8 cellular contexts compared by ENCODE assay signal in genomic region chr19:37654525-37654832, GRCh38. TPM values are rescaled to one million over a fixed set of nuclear protein-coding genes. Genes with fewer than 3 reads are reported as not detected.
DNase-seq lines count a peak whose midpoint lies in the region; ATAC-seq, FAIRE-seq and TF ChIP-seq lines count a peak whose summit lies in the region.

No MANE protein-coding gene starts in this region.

- CTCF ChIA-PET in CD8-positive, alpha-beta T cell (lab: Charles Lee) = no interaction called here

- H3K36me3 ChIP-seq in CD8-positive, alpha-beta T cell (ENCODE audit: insufficient read depth, low read length) = no peaks in the 10 kb centered on the region

- POLR2A ChIA-PET in CD8-positive, alpha-beta T cell (lab: Charles Lee) = interaction anchor here (0.9 to 2.2 kb wide), 2 partner anchors 59 to 105 kb away, joined by 4 to 7 read pairs; partner anchors contain the start of genes ZNF540 and ZNF571

- H3K9me3 Mint-ChIP-seq in CD8-positive, alpha-beta T cell = no peaks in the 10 kb centered on the region
- H3K9me3 Mint-ChIP-seq in neural crest cell = peaks cover 8% of the 10 kb centered on the region

- H3K4me3 Mint-ChIP-seq in CD8-positive, alpha-beta T cell = peak overlapping the region; percentile 95
- peak overlapping the region; percentile 93 for H3K4me3 Mint-ChIP-seq in neural crest cell

- TF ChIP-seq CTCF in CD8-positive, alpha-beta T cell (IDR thresholded peaks at IDR 0.05) = no peak
- no peak for TF ChIP-seq CTCF in epithelial cell of proximal tubule (conservative IDR thresholded peaks at IDR 0.05; ENCODE audit: low read depth, low read length)
- no peak for TF ChIP-seq CTCF in neural crest cell (conservative IDR thresholded peaks at IDR 0.05)

- intact Hi-C loops in CD8-positive, alpha-beta T cell (cut with DNase I, micrococcal nuclease) = loop anchor here (2.0 to 10.0 kb wide), 5 partner anchors 38 to 340 kb away; partner anchors contain the start of genes ZNF527 (in 1 of the 2), ZNF573 (in 1 of the 2) and ZNF793 (in 1 of the 2)
- intact Hi-C loops in left colon (cut with DNase I, micrococcal nuclease) = loop anchor here in 1 of 2 donors (10.0 kb wide), 1 partner anchor 60 kb away; the partner anchor contains the start of genes ZNF540 and ZNF571

- no peak for DNase-seq in CD8-positive, alpha-beta T cell
- DNase-seq in SK-MEL-5 (ENCODE audit: low read depth, low spot score) = peak; percentile 19
- no peak for DNase-seq in epithelial cell of proximal tubule (ENCODE audit: low read depth)
- no peak for DNase-seq in neural crest cell (ENCODE audit: low read depth, low spot score)
- no peak for DNase-seq in left colon
- no peak for DNase-seq in activated CD4-positive, CD25-positive, alpha-beta regulatory T cell (lab: John Stamatoyannopoulos, UW)
- DNase-seq in RCC 7860 (ENCODE audit: low spot score) = no peak

- H3K27me3 ChIP-seq in CD8-positive, alpha-beta T cell (ENCODE audit: insufficient read depth, low read length) = no peaks in the 10 kb centered on the region

- H3K27ac Mint-ChIP-seq in CD8-positive, alpha-beta T cell = peak overlapping the region; percentile 96
- peak overlapping the region; percentile 98 for H3K27ac Mint-ChIP-seq in neural crest cell (ENCODE audit: unreplicated experiment)

- in situ Hi-C loops in SK-MEL-5 (cut with HindIII; ENCODE audit: low pct_unique_long_range_greater_than_20kb, low sequenced_read_pairs) = no loop called here

- peak overlapping the region; percentile 81 for H3K4me3 ChIP-seq in CD8-positive, alpha-beta T cell (ENCODE audit: low read depth, low read length)
- peak overlapping the region; percentile 72 for H3K4me3 ChIP-seq in epithelial cell of proximal tubule (ENCODE audit: low read depth, low read length)

- no peak for FAIRE-seq in RCC 7860 (lab: Jason Lieb, UNC)

- no peaks in the 10 kb centered on the region for H3K27me3 Mint-ChIP-seq in CD8-positive, alpha-beta T cell (ENCODE audit: low read depth)
- no peaks in the 10 kb centered on the region for H3K27me3 Mint-ChIP-seq in neural crest cell (ENCODE audit: low read depth)

- peaks cover 27% of the 10 kb centered on the region for H3K36me3 Mint-ChIP-seq in CD8-positive, alpha-beta T cell
- peaks cover 38% of the 10 kb centered on the region for H3K36me3 Mint-ChIP-seq in neural crest cell (ENCODE audit: low read depth)

- no peak for ATAC-seq in CD8-positive, alpha-beta T cell
- ATAC-seq in HG02870 (IDR thresholded peaks at IDR 0.05; ENCODE audit: unreplicated experiment) = peak; percentile 25
- no peak for ATAC-seq in left colon

- H3K9me3 ChIP-seq in CD8-positive, alpha-beta T cell (ENCODE audit: low read length) = no peaks in the 10 kb centered on the region

- peaks cover 38% of the 10 kb centered on the region for H3K4me1 Mint-ChIP-seq in CD8-positive, alpha-beta T cell (ENCODE audit: low read depth)
- H3K4me1 Mint-ChIP-seq in neural crest cell = peaks cover 34% of the 10 kb centered on the region

- H3K4me1 ChIP-seq in CD8-positive, alpha-beta T cell (ENCODE audit: insufficient read depth, low read length) = peaks cover 12% of the 10 kb centered on the region

- peak overlapping the region; percentile 85 for H3K27ac ChIP-seq in CD8-positive, alpha-beta T cell (ENCODE audit: low read depth, low read length)

RNA-seq across cellular contexts. Expression of gene ZFP30, which starts 0.8 kb away (rescaled TPM):
- 10 to 100 TPM; 16.9 to 20.0 TPM for total RNA-seq in CD8-positive, alpha-beta T cell
- total RNA-seq in SK-MEL-5 (2014; rRNA removed; shearing (Covaris generic)) = 7.8 and 8.7 TPM in 2 replicates
- 1.5 and 3.0 TPM in 2 replicates for polyA plus RNA-seq in SK-MEL-5 (2015; cell fraction: cytosol; rRNA removed)
- 4.5 and 4.8 TPM in 2 replicates for polyA plus RNA-seq in SK-MEL-5 (2015; cell fraction: nucleus; rRNA removed)
- total RNA-seq in epithelial cell of proximal tubule (4.6 and 9.5 TPM in 2 replicates), neural crest cell (31.8 TPM in 2 replicates), left colon (1 to 10 TPM; 6.4 to 8.3 TPM)

RNA-seq across cellular contexts. Expression of gene ZNF540, which starts 59.8 kb away (rescaled TPM):
- 10 to 100 TPM; 17.8 to 20.1 TPM for total RNA-seq in CD8-positive, alpha-beta T cell
- total RNA-seq in SK-MEL-5 (2014; rRNA removed; shearing (Covaris generic)) = 0.92 TPM in 1 of 2 replicates, not detected in the other
- polyA plus RNA-seq in SK-MEL-5 (2015; cell fraction: cytosol; rRNA removed) = 0.19 and 0.39 TPM in 2 replicates
- 1.3 and 2.2 TPM in 2 replicates for polyA plus RNA-seq in SK-MEL-5 (2015; cell fraction: nucleus; rRNA removed)
- total RNA-seq in epithelial cell of proximal tubule (0.22 TPM in 1 of 2 replicates, not detected in the other), neural crest cell (1.0 and 1.3 TPM in 2 replicates), left colon (1 to 10 TPM in 1 of 2 donors, under 1 TPM in 1; 0.92 to 1.3 TPM)

RNA-seq across cellular contexts. Expression of gene ZNF571, which starts 59.9 kb away (rescaled TPM):
- 10 to 100 TPM; 30.5 to 30.8 TPM for total RNA-seq in CD8-positive, alpha-beta T cell
- 2.0 and 2.2 TPM in 2 replicates for total RNA-seq in SK-MEL-5 (2014; rRNA removed; shearing (Covaris generic))
- polyA plus RNA-seq in SK-MEL-5 (2015; cell fraction: cytosol; rRNA removed) = 0.37 and 0.71 TPM in 2 replicates
- polyA plus RNA-seq in SK-MEL-5 (2015; cell fraction: nucleus; rRNA removed) = 4.8 and 7.2 TPM in 2 replicates
- total RNA-seq in epithelial cell of proximal tubule (0.72 and 1.4 TPM in 2 replicates), neural crest cell (5.3 and 6.2 TPM in 2 replicates), left colon (1 to 10 TPM; 2.6 to 2.8 TPM)
